Comparison of ENCODE assay signal across 20 cellular contexts in genomic region chr12:52749827-52750226, GRCh38. TPM values are rescaled to one million over a fixed set of nuclear protein-coding genes. Genes with fewer than 3 reads are reported as not detected.
DNase-seq lines count a peak whose midpoint lies in the region; ATAC-seq lines count a peak whose summit lies in the region.
"Had no signal": no experiment of that assay in that cellular context is flagged by ENCODE, and none has a peak within 500 bp of the region (broad histone marks: within the 10 kb centered on the region; RNA-seq: fewer than 3 reads in every experiment).

No MANE protein-coding gene starts in this region.

- H3K4me3 ChIP-seq in SJSA1: no peak overlapping the region
- H3K4me3 ChIP-seq: BLaER1 treated with 17β-estradiol and CSF1 and Interleukin-3, amounts not matched to agents 10 nM and 100 nM had no signal

- ATAC-seq in HG03432 (IDR thresholded peaks at IDR 0.05; ENCODE audit: unreplicated experiment) (no peak), HG03025 (IDR thresholded peaks at IDR 0.05; ENCODE audit: low FRiP score, unreplicated experiment) (no peak)
- ATAC-seq: CD8-positive, alpha-beta T cell had no signal

- no peaks in the 10 kb centered on the region for H3K36me3 ChIP-seq in SJSA1
- H3K36me3 ChIP-seq: BLaER1 treated with 17β-estradiol and CSF1 and Interleukin-3, amounts not matched to agents 10 nM and 100 nM had no signal

- H3K27me3 ChIP-seq in SJSA1 (replicated peaks): peaks cover 82% of the 10 kb centered on the region
- H3K27me3 ChIP-seq: BLaER1 treated with 17β-estradiol and CSF1 and Interleukin-3, amounts not matched to agents 10 nM and 100 nM had no signal

- H3K4me1 ChIP-seq in SJSA1 (replicated peaks): no peaks in the 10 kb centered on the region
- H3K4me1 ChIP-seq: Caco-2 had no signal

- DNase-seq in NCI-H2171 treated with DMSO at 0.1 percent for 48 hours (lab: John Stamatoyannopoulos, UW) (peak; percentile 55), NCI-H2171 (lab: John Stamatoyannopoulos, UW) (no peak), NCI-H524 (lab: John Stamatoyannopoulos, UW) (peak; percentile 44 to 84), SJSA1 (ENCODE audit: low read depth in 1 of 2, low spot score in 2 of 2) (peak; percentile 79 to 91)
- peak; percentile 15 for DNase-seq in activated CD8-positive, alpha-beta memory T cell treated with anti-CD3 and anti-CD28 coated beads, Interleukin-2, amount 50 U/mL, for 48 hours
- DNase-seq in activated CD8-positive, alpha-beta memory T cell treated with anti-CD3 and anti-CD28 coated beads for 24 hours: no peak
- DNase-seq: 8988T; ACHN; Caco-2; Calu3; CD4-positive, alpha-beta T cell; CD8-positive, alpha-beta T cell; DMS79 treated with DMSO at 0.1 percent for 48 hours; GF-D8 had no signal

- peaks cover 47% of the 10 kb centered on the region for H3K9me3 ChIP-seq in SJSA1 (replicated peaks)
- H3K9me3 ChIP-seq: BLaER1 treated with 17β-estradiol and CSF1 and Interleukin-3, amounts not matched to agents 10 nM and 100 nM; Caco-2 had no signal

- H3K27ac ChIP-seq in SJSA1: no peak overlapping the region
- H3K27ac ChIP-seq: BLaER1 treated with 17β-estradiol and CSF1 and Interleukin-3, amounts not matched to agents 10 nM and 100 nM; C4-2B had no signal

RNA-seq across cellular contexts. Expression of gene KRT76, which starts 27.3 kb away (rescaled TPM):
- total RNA-seq in SJSA1 (2014; rRNA removed; shearing (Covaris generic)): 0.21 TPM in 1 of 2 replicates, not detected in the other
- total RNA-seq: A673; B cell; Caco-2; Calu3; CD4-positive, alpha-beta T cell; CD8-positive, alpha-beta T cell had no signal

RNA-seq across cellular contexts. Expression of gene KRT3, which starts 46.1 kb away (rescaled TPM):
- total RNA-seq in SJSA1 (2014; rRNA removed; shearing (Covaris generic)): 0.08 TPM in 1 of 2 replicates, not detected in the other
- total RNA-seq: A673; B cell; Caco-2; Calu3; CD4-positive, alpha-beta T cell; CD8-positive, alpha-beta T cell had no signal

RNA-seq across cellular contexts. Expression of gene KRT77, which starts 46.5 kb away (rescaled TPM):
- total RNA-seq in SJSA1 (2014; rRNA removed; shearing (Covaris generic)): not detected in 2 replicates
- total RNA-seq: A673; B cell; Caco-2; Calu3; CD8-positive, alpha-beta T cell had no signal

Comparison
In these comparisons a context has a peak if more than half of its experiments do, and no peak if none do; other contexts are left out.
1. DNase-seq: peak in NCI-H2171 treated with DMSO at 0.1 percent for 48 hours (single experiment), activated CD8-positive, alpha-beta memory T cell treated with anti-CD3 and anti-CD28 coated beads, Interleukin-2, amount 50 U/mL, for 48 hours (single experiment), NCI-H524 (2 of 2) and SJSA1 (2 of 2); none in NCI-H2171 (single experiment) and activated CD8-positive, alpha-beta memory T cell treated with anti-CD3 and anti-CD28 coated beads for 24 hours (single experiment).